Comparison of ENCODE assay signal across 11 cellular contexts in the genomic region with DNA sequence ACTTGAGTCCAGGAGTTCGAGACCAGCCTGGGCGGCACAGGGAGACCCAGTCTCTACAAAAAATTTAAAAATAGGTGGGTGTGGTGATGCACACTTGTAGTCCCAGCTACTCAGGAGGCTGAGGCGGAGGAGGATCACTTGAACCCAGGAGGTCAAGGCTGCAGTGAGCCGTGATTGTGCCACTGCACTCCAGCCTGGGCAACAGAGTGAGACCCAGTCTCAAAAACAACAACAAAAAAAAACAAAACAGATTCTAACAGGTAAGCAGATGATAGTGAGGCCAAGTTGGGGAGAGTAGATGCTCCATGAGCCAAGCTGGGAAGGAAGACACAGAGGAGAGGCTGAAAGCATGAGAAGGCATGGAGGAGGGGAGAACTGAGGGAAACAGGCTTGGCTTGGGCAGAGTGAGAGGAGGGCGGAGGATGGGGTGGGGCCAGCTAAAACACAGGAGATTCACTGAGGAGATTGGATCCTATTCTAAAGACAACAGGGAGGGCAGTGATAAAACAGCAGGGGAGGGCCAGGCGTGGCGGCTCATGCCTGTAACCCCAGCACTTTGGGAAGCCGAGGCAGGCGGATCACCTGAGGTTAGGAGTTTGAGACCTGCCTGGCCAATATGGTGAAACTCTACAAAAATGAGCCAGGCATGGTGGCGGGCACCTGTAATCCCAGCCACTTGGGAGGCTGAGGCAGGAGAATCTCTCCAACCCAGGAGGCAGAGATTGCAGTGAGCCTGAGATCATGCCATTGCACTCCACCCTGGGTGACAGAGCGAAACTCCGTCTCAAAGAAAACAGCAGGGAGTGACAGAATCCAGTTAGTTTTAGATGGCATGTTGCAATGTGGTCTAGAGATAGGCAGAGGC. TPM values are rescaled to one million over a fixed set of nuclear protein-coding genes. Genes with fewer than 3 reads are reported as not detected.
DNase-seq lines count a peak whose midpoint lies in the region; ATAC-seq and TF ChIP-seq lines count a peak whose summit lies in the region.
"Had no signal": no experiment of that assay in that cellular context is flagged by ENCODE, and none has a peak within 500 bp of the region (broad histone marks: within the 10 kb centered on the region; RNA-seq: fewer than 3 reads in every experiment).

No MANE protein-coding gene starts in this region.

- ATAC-seq in esophagus mucosa (peak; percentile 30), GM18868 (IDR thresholded peaks at IDR 0.05; ENCODE audit: unreplicated experiment) (no peak)

- peak; percentile 18 for DNase-seq in NCI-H82 (lab: John Stamatoyannopoulos, UW)
- no peak for DNase-seq in NCI-H82 treated with DMSO at 0.1 percent for 48 hours (lab: John Stamatoyannopoulos, UW; ENCODE audit: unreplicated experiment)
- DNase-seq in occipital lobe (lab: John Stamatoyannopoulos, UW), result peak; percentile 27
- no peak for DNase-seq in NCI-H1092 (lab: John Stamatoyannopoulos, UW)
- DNase-seq in stimulated activated CD4-positive, alpha-beta T cell treated with anti-CD3 and anti-CD28 coated beads, Interleukin-1b, Interleukin-23, amount 100 ng/mL, for 48 hours, result no peak
- DNase-seq: 8988T, Caco-2, transverse colon had no signal

- TF ChIP-seq POLR2A in Raji (IDR thresholded peaks at IDR 0.05; ENCODE audit: insufficient read depth, low read depth, low read length), result 0 out of 2 replicates have a peak, but pooled peaks have one; percentile 20

RNA-seq across cellular contexts. Expression of a gene that starts 8.4 kb away (rescaled TPM):
- 1,847 TPM for total RNA-seq in esophagus mucosa
- 2,126 TPM for total RNA-seq in occipital lobe

RNA-seq across cellular contexts. Expression of a gene that starts 28.5 kb away (rescaled TPM):
- total RNA-seq in esophagus mucosa (125 TPM), occipital lobe (4.1 TPM)

Comparison
In these comparisons a context has a peak if more than half of its experiments do, and no peak if none do; other contexts are left out.
1. DNase-seq: peak in NCI-H82 (single experiment) and occipital lobe (single experiment); none in NCI-H82 treated with DMSO at 0.1 percent for 48 hours (single experiment), NCI-H1092 (single experiment) and stimulated activated CD4-positive, alpha-beta T cell treated with anti-CD3 and anti-CD28 coated beads, Interleukin-1b, Interleukin-23, amount 100 ng/mL, for 48 hours (single experiment).
2. RNA of a gene that starts 28.5 kb away (total RNA-seq): 125 TPM in esophagus mucosa (single experiment); 4.1 TPM in occipital lobe (single experiment); every median in the first group is over 10 times any median in the second.